In genomic region chr10:154348-154747, GRCh38 we compare ENCODE assay signal across 23 cellular contexts. TPM values are rescaled to one million over a fixed set of nuclear protein-coding genes. Genes with fewer than 3 reads are reported as not detected.
DNase-seq lines count a peak whose midpoint lies in the region; ATAC-seq and TF ChIP-seq lines count a peak whose summit lies in the region.
"Had no signal": no experiment of that assay in that cellular context is flagged by ENCODE, and none has a peak within 500 bp of the region (broad histone marks: within the 10 kb centered on the region; RNA-seq: fewer than 3 reads in every experiment).

No MANE protein-coding gene starts in this region.

- H3K36me3 ChIP-seq in fibroblast of lung (ENCODE audit: control insufficient read depth, insufficient read depth, low read length) (no peaks in the 10 kb centered on the region), skeletal muscle satellite cell (ENCODE audit: insufficient read depth, low read length) (no peaks in the 10 kb centered on the region)
- H3K36me3 ChIP-seq: gastrocnemius medialis, uterus had no signal

- TF ChIP-seq CTCF in fibroblast of lung (conservative IDR thresholded peaks at IDR 0.05 in 1 of 2, IDR thresholded peaks at IDR 0.05 in 1 of 2; ENCODE audit: low read depth in 1 of 2, low read length in 2 of 2): no peak

- H3K4me2 ChIP-seq in fibroblast of lung (ENCODE audit: extremely low read depth, insufficient read depth, low read length) (no peak overlapping the region), skeletal muscle satellite cell (ENCODE audit: low read length) (peak overlapping the region; percentile 67)

- no peaks in the 10 kb centered on the region for H3K9me3 ChIP-seq in fibroblast of lung (ENCODE audit: control insufficient read depth, insufficient read depth, low read depth, low read length)
- no peaks in the 10 kb centered on the region for H3K9me3 ChIP-seq in skeletal muscle satellite cell (replicated peaks; ENCODE audit: low read length)
- H3K9me3 ChIP-seq: gastrocnemius medialis, uterus had no signal

- no peaks in the 10 kb centered on the region for H3K9me3 Mint-ChIP-seq in activated naive CD4-positive, alpha-beta T cell treated with anti-CD3 and anti-CD28 coated beads for 36 hours

- H3K9ac ChIP-seq in fibroblast of lung (ENCODE audit: insufficient read depth, low read length) (no peak overlapping the region), skeletal muscle satellite cell (ENCODE audit: low read depth, low read length) (no peak overlapping the region)

- no peaks in the 10 kb centered on the region for H3K27me3 Mint-ChIP-seq in activated naive CD4-positive, alpha-beta T cell treated with anti-CD3 and anti-CD28 coated beads for 36 hours (ENCODE audit: low read depth)

- H3K27me3 ChIP-seq in fibroblast of lung (ENCODE audit: control insufficient read depth, insufficient read depth, low read length): no peaks in the 10 kb centered on the region
- H3K27me3 ChIP-seq in skeletal muscle satellite cell (ENCODE audit: control insufficient read depth, insufficient read depth, low read length): no peaks in the 10 kb centered on the region
- H3K27me3 ChIP-seq: gastrocnemius medialis, uterus had no signal

- H3K36me3 Mint-ChIP-seq in activated naive CD4-positive, alpha-beta T cell treated with anti-CD3 and anti-CD28 coated beads for 36 hours (ENCODE audit: low read depth): peaks cover 13% of the 10 kb centered on the region

- H3K79me2 ChIP-seq in fibroblast of lung (ENCODE audit: control insufficient read depth, insufficient read depth, low read length): peaks cover 31% of the 10 kb centered on the region

- H3K4me3 Mint-ChIP-seq in activated naive CD4-positive, alpha-beta T cell treated with anti-CD3 and anti-CD28 coated beads for 36 hours: no peak overlapping the region
- H3K4me3 Mint-ChIP-seq: brain, nephron progenitor cell had no signal

- intact Hi-C loops in activated naive CD4-positive, alpha-beta T cell treated with anti-CD3 and anti-CD28 coated beads for 36 hours (cut with micrococcal nuclease): no loop called here

- DNase-seq in activated naive CD4-positive, alpha-beta T cell treated with anti-CD3 and anti-CD28 coated beads for 36 hours: peak; percentile 25
- no peak for DNase-seq in activated naive CD4-positive, alpha-beta T cell treated with Interleukin-2 at 50 U/mL for 16 hours
- DNase-seq in RPMI7951 (ENCODE audit: low read depth) (peak; percentile 21), fibroblast of lung (ENCODE audit: low read depth in 2 of 2) (peak; percentile 60 to 82), COR-L47 (lab: John Stamatoyannopoulos, UW) (no peak), C1 segment of cervical spinal cord (lab: John Stamatoyannopoulos, UW) (no peak)
- DNase-seq: activated naive CD4-positive, alpha-beta T cell; gastrocnemius medialis; left cardiac atrium; NCI-H1092 treated with DMSO at 0.1 percent for 48 hours; NCI-H2081 treated with DMSO at 0.1 percent for 48 hours; NCI-H524 treated with DMSO at 0.1 percent for 48 hours; nephron progenitor cell; Right ventricle myocardium superior; stimulated activated CD4-positive, alpha-beta T cell treated with anti-CD3 and anti-CD28 coated beads, Interleukin-2, amount 100 ng/mL, for 48 hours; SW 1271; uterus had no signal

- no peak overlapping the region for H3K27ac ChIP-seq in fibroblast of lung (ENCODE audit: insufficient read depth, low read length)
- H3K27ac ChIP-seq: coronary artery, gastrocnemius medialis, HL-60, uterus had no signal

- peaks cover 4% of the 10 kb centered on the region for H3K4me1 ChIP-seq in fibroblast of lung (ENCODE audit: control insufficient read depth, extremely low read depth, insufficient read depth, low read length)
- H3K4me1 ChIP-seq in skeletal muscle satellite cell (ENCODE audit: control insufficient read depth, insufficient read depth, low read length): peaks cover 7% of the 10 kb centered on the region
- H3K4me1 ChIP-seq: uterus had no signal

- CTCF ChIA-PET in activated naive CD4-positive, alpha-beta T cell treated with anti-CD3 and anti-CD28 coated beads for 36 hours (lab: Charles Lee): interaction anchor here (0.6 kb wide), 1 partner anchor 508 kb away, joined by 3 read pairs; no protein-coding TSS in a partner anchor

- H2AFZ ChIP-seq in fibroblast of lung (ENCODE audit: low read length): no peak overlapping the region

- H4K20me1 ChIP-seq in fibroblast of lung (ENCODE audit: control insufficient read depth, extremely low read depth, insufficient read depth, low read length): no peaks in the 10 kb centered on the region

- no peak overlapping the region for H3K27ac Mint-ChIP-seq in activated naive CD4-positive, alpha-beta T cell treated with anti-CD3 and anti-CD28 coated beads for 36 hours
- H3K27ac Mint-ChIP-seq: brain, nephron progenitor cell had no signal

- H3K4me1 Mint-ChIP-seq in activated naive CD4-positive, alpha-beta T cell treated with anti-CD3 and anti-CD28 coated beads for 36 hours (ENCODE audit: low read depth): peaks cover 24% of the 10 kb centered on the region
- H3K4me1 Mint-ChIP-seq: brain, nephron progenitor cell had no signal

- H3K4me3 ChIP-seq in fibroblast of lung (replicated peaks in 1 of 4; ENCODE audit: control extremely low read depth in 1 of 4, insufficient read depth in 1 of 4, low read depth in 3 of 4, low read length in 4 of 4) (no peak overlapping the region), skeletal muscle satellite cell (ENCODE audit: low read length) (no peak overlapping the region)
- H3K4me3 ChIP-seq: coronary artery, gastrocnemius medialis, GM12878, uterus had no signal

- ATAC-seq in GM21515 (IDR thresholded peaks at IDR 0.05; ENCODE audit: unreplicated experiment): no peak
- ATAC-seq: gastrocnemius medialis, GM12878, left cardiac atrium had no signal

RNA-seq across cellular contexts. Expression of gene ZMYND11, which starts 19.1 kb away (rescaled TPM):
- total RNA-seq in activated naive CD4-positive, alpha-beta T cell treated with anti-CD3 and anti-CD28 coated beads for 36 hours: 10 to 100 TPM; 10.1 to 11.0 TPM
- total RNA-seq in RPMI7951 (2014; rRNA removed; shearing (Covaris generic)): 55.4 and 65.5 TPM in 2 replicates
- 57.0 and 57.5 TPM in 2 replicates for total RNA-seq in fibroblast of lung
- polyA plus RNA-seq in fibroblast of lung: 60.6 and 68.4 TPM in 2 replicates
- 40.7 and 47.9 TPM in 2 replicates for polyA plus RNA-seq in fibroblast of lung (2012)
- polyA minus RNA-seq in fibroblast of lung (ENCODE audit: low replicate concordance): 7.1 and 11.3 TPM in 2 replicates
- total RNA-seq in skeletal muscle satellite cell (2012; rRNA removed): 26.9 and 35.2 TPM in 2 replicates

Comparison
In these comparisons a context has a peak if more than half of its experiments do, and no peak if none do; other contexts are left out.
1. DNase-seq: peak in activated naive CD4-positive, alpha-beta T cell treated with anti-CD3 and anti-CD28 coated beads for 36 hours (single experiment), RPMI7951 (single experiment) and fibroblast of lung (2 of 2); none in activated naive CD4-positive, alpha-beta T cell treated with Interleukin-2 at 50 U/mL for 16 hours (single experiment), COR-L47 (single experiment) and C1 segment of cervical spinal cord (0 of 14).